8 cellular contexts compared by ENCODE assay signal in the genomic region with DNA sequence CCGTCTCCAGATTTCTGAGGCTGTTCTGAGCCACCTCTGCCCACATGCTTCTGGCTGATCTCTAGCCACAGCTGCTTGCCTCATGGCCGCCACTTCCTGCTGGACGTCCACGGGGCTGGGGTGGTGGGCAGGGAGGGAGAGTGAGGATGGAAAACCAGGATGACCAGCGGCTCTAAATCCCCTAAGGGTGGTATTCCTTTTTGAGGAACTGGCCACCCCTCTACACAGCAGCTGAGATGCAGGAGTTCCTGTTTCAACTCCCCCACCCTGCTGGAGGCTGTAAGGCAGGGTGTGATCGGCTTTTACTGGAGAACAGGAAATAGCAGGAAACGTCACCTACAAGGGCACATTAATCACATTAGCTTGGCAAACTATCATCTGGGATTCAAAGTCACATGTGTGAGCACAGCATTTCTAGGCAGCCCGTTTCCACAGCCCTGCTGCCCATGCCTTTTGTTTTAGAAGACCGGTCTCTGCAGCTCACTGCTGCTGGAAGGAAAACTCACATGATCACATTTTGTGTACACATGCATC.
A peak's percentile ranks its signal among the peaks of the same experiment; 100 is the strongest.
DNase-seq lines count a peak whose midpoint lies in the region; ATAC-seq and TF ChIP-seq lines count a peak whose summit lies in the region.

No MANE protein-coding gene starts in this region.

- H3K4me3 Mint-ChIP-seq in stimulated activated effector memory CD8-positive, alpha-beta T cell treated with anti-CD3 and anti-CD28 coated beads, Interleukin-12 subunit alpha, Interleukin-12 subunit beta, amount 100 ng/mL, for 72 hours = no peak overlapping the region
- no peak overlapping the region for H3K4me3 Mint-ChIP-seq in activated CD4-positive, alpha-beta memory T cell treated with anti-CD3 and anti-CD28 coated beads, Interleukin-2, amount 10 ng/mL, durations not matched to agents 7 days and 5 days

- intact Hi-C loops in thyroid gland (cut with DNase I) = no loop called here

- CTCF ChIA-PET in activated CD4-positive, alpha-beta memory T cell treated with anti-CD3 and anti-CD28 coated beads, Interleukin-2, amount 10 ng/mL, durations not matched to agents 7 days and 5 days (lab: Charles Lee) = no interaction called here

- DNase-seq in NCI-H345 (lab: John Stamatoyannopoulos, UW) (peak; percentile 32), NCI-H345 treated with DMSO at 0.1 percent for 48 hours (lab: John Stamatoyannopoulos, UW; ENCODE audit: unreplicated experiment) (no peak), amniotic epithelial cell (ENCODE audit: low read depth) (peak; percentile 89), kidney epithelial cell (ENCODE audit: low read depth) (peak; percentile 50), thyroid gland (no peak)
- DNase-seq in stimulated activated effector memory CD8-positive, alpha-beta T cell treated with anti-CD3 and anti-CD28 coated beads, Interleukin-12 subunit alpha, Interleukin-12 subunit beta, amount 100 ng/mL, for 72 hours (ENCODE audit: low spot score in 2 of 2) = no peak
- no peak for DNase-seq in activated CD4-positive, alpha-beta memory T cell treated with anti-CD3 and anti-CD28 coated beads, Interleukin-2, amount 10 ng/mL, durations not matched to agents 7 days and 5 days

- no peaks in the 10 kb centered on the region for H3K36me3 ChIP-seq in kidney epithelial cell (ENCODE audit: control insufficient read depth, insufficient read depth, low read length)
- H3K36me3 ChIP-seq in thyroid gland = no peaks in the 10 kb centered on the region

- H3K27me3 ChIP-seq in kidney epithelial cell (ENCODE audit: control insufficient read depth, insufficient read depth, low read length) = no peaks in the 10 kb centered on the region
- no peaks in the 10 kb centered on the region for H3K27me3 ChIP-seq in thyroid gland

- H3K27ac ChIP-seq in thyroid gland = peak overlapping the region; percentile 30 to 67 (median 62)

- no peaks in the 10 kb centered on the region for H3K4me1 Mint-ChIP-seq in stimulated activated effector memory CD8-positive, alpha-beta T cell treated with anti-CD3 and anti-CD28 coated beads, Interleukin-12 subunit alpha, Interleukin-12 subunit beta, amount 100 ng/mL, for 72 hours
- H3K4me1 Mint-ChIP-seq in activated CD4-positive, alpha-beta memory T cell treated with anti-CD3 and anti-CD28 coated beads, Interleukin-2, amount 10 ng/mL, durations not matched to agents 7 days and 5 days = no peaks in the 10 kb centered on the region

- H3K4me3 ChIP-seq in kidney epithelial cell (ENCODE audit: low read depth, low read length) (no peak overlapping the region), thyroid gland (replicated peaks in 1 of 3) (no peak overlapping the region)

- no peak overlapping the region for H3K27ac Mint-ChIP-seq in stimulated activated effector memory CD8-positive, alpha-beta T cell treated with anti-CD3 and anti-CD28 coated beads, Interleukin-12 subunit alpha, Interleukin-12 subunit beta, amount 100 ng/mL, for 72 hours
- H3K27ac Mint-ChIP-seq in activated CD4-positive, alpha-beta memory T cell treated with anti-CD3 and anti-CD28 coated beads, Interleukin-2, amount 10 ng/mL, durations not matched to agents 7 days and 5 days = no peak overlapping the region

- POLR2A ChIA-PET in activated CD4-positive, alpha-beta memory T cell treated with anti-CD3 and anti-CD28 coated beads, Interleukin-2, amount 10 ng/mL, durations not matched to agents 7 days and 5 days (lab: Charles Lee) = no interaction called here

- no peak for TF ChIP-seq POLR2A in thyroid gland (IDR thresholded peaks at IDR 0.05)

- H3K9me3 Mint-ChIP-seq in stimulated activated effector memory CD8-positive, alpha-beta T cell treated with anti-CD3 and anti-CD28 coated beads, Interleukin-12 subunit alpha, Interleukin-12 subunit beta, amount 100 ng/mL, for 72 hours = peaks cover 11% of the 10 kb centered on the region
- H3K9me3 Mint-ChIP-seq in activated CD4-positive, alpha-beta memory T cell treated with anti-CD3 and anti-CD28 coated beads, Interleukin-2, amount 10 ng/mL, durations not matched to agents 7 days and 5 days = peaks cover 6% of the 10 kb centered on the region

- H3K9me3 ChIP-seq in thyroid gland = no peaks in the 10 kb centered on the region

- peaks cover 5% of the 10 kb centered on the region for H3K27me3 Mint-ChIP-seq in activated CD4-positive, alpha-beta memory T cell treated with anti-CD3 and anti-CD28 coated beads, Interleukin-2, amount 10 ng/mL, durations not matched to agents 7 days and 5 days

- WGBS in thyroid gland, 2 donors = 62% methylated on average over 9 of the region's 9 CpGs

- H3K36me3 Mint-ChIP-seq in stimulated activated effector memory CD8-positive, alpha-beta T cell treated with anti-CD3 and anti-CD28 coated beads, Interleukin-12 subunit alpha, Interleukin-12 subunit beta, amount 100 ng/mL, for 72 hours = no peaks in the 10 kb centered on the region
- H3K36me3 Mint-ChIP-seq in activated CD4-positive, alpha-beta memory T cell treated with anti-CD3 and anti-CD28 coated beads, Interleukin-2, amount 10 ng/mL, durations not matched to agents 7 days and 5 days (ENCODE audit: low read depth) = no peaks in the 10 kb centered on the region

- ATAC-seq in stimulated activated effector memory CD8-positive, alpha-beta T cell treated with anti-CD3 and anti-CD28 coated beads, Interleukin-12 subunit alpha, Interleukin-12 subunit beta, amount 100 ng/mL, for 72 hours = no peak
- ATAC-seq in HG02938 (IDR thresholded peaks at IDR 0.05; ENCODE audit: unreplicated experiment) = no peak

- peaks cover 3 to 13% of the 10 kb centered on the region in 2 donors for H3K4me1 ChIP-seq in thyroid gland

- TF ChIP-seq CTCF in kidney epithelial cell (IDR thresholded peaks at IDR 0.05; ENCODE audit: insufficient read depth, low read length, poor library complexity, severe bottlenecking) (no peak), thyroid gland (IDR thresholded peaks at IDR 0.05) (no peak)

Comparison
In these comparisons a context has a peak if more than half of its experiments do, and no peak if none do; other contexts are left out.
1. DNase-seq: peak in NCI-H345 (single experiment), amniotic epithelial cell (single experiment) and kidney epithelial cell (single experiment); none in NCI-H345 treated with DMSO at 0.1 percent for 48 hours (single experiment), thyroid gland (0 of 2), stimulated activated effector memory CD8-positive, alpha-beta T cell treated with anti-CD3 and anti-CD28 coated beads, Interleukin-12 subunit alpha, Interleukin-12 subunit beta, amount 100 ng/mL, for 72 hours (0 of 2) and activated CD4-positive, alpha-beta memory T cell treated with anti-CD3 and anti-CD28 coated beads, Interleukin-2, amount 10 ng/mL, durations not matched to agents 7 days and 5 days (single experiment).